11 cellular contexts compared by ENCODE assay signal in the genomic region with DNA sequence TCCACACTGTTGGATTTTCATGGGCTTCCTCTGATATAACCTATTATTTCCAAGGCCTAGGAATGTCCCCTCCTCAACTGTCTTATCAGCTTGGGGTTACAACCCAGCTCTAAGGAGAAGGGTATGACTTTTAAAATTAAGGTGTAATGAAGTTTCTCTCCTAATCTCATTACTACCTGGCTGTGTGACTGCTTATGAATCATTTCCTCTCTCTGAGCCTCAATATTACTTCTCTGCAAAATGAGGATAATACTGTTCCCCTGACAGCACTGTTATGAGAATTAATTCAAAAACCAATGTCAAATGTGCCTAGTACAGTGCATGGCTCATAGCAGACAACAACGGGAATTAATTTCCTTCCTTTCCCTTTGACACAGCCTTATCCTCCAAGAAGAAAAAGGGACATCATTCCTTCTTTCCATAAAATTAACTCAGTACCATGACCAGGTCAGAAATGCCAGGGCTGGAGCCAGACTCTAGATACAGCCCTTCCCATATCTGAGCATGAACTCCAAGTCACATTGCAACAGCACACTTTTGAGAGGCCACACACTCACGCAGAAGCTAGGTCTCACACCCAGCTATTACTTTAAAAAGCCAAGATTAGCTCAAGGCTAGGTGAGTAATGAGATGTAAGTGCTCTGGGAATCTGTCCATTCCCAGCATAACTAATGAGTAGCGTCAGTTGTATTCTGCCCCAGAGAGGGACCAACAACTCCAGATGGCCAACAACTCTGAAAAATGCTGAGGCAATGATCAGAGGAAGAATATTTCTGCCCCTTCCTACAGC.
A peak's percentile ranks its signal among the peaks of the same experiment; 100 is the strongest.
DNase-seq lines count a peak whose midpoint lies in the region; ATAC-seq and TF ChIP-seq lines count a peak whose summit lies in the region.
"Had no signal": no experiment of that assay in that cellular context is flagged by ENCODE, and none has a peak within 500 bp of the region (broad histone marks: within the 10 kb centered on the region; RNA-seq: fewer than 3 reads in every experiment).

No MANE protein-coding gene starts in this region.

- H3K4me3 Mint-ChIP-seq in CD8-positive, alpha-beta memory T cell: no peak overlapping the region
- no peak overlapping the region for H3K4me3 Mint-ChIP-seq in activated CD8-positive, alpha-beta memory T cell treated with anti-CD3 and anti-CD28 coated beads, Interleukin-2, amount 10 ng/mL, durations not matched to agents 7 days and 5 days
- H3K4me3 Mint-ChIP-seq: activated T-cell treated with anti-CD3 and anti-CD28 coated beads, Interleukin-2, amount 50 U/mL, for 24 hours; B cell had no signal

- H3K27me3 Mint-ChIP-seq in CD8-positive, alpha-beta memory T cell: peaks cover 0 to 1% of the 10 kb centered on the region in 2 donors
- peaks cover 22% of the 10 kb centered on the region for H3K27me3 Mint-ChIP-seq in activated CD8-positive, alpha-beta memory T cell treated with anti-CD3 and anti-CD28 coated beads, Interleukin-2, amount 10 ng/mL, durations not matched to agents 7 days and 5 days
- H3K27me3 Mint-ChIP-seq: activated T-cell treated with anti-CD3 and anti-CD28 coated beads, Interleukin-2, amount 50 U/mL, for 24 hours; B cell had no signal

- in situ Hi-C loops in astrocyte of the spinal cord (cut with HindIII; ENCODE audit: low sequenced_read_pairs): no loop called here

- no peaks in the 10 kb centered on the region for H3K27me3 ChIP-seq in hepatocyte
- H3K27me3 ChIP-seq in CD8-positive, alpha-beta memory T cell (ENCODE audit: insufficient read depth, low read length, poor library complexity, severe bottlenecking): no peaks in the 10 kb centered on the region

- no peak overlapping the region for H3K4me3 ChIP-seq in astrocyte of the spinal cord (ENCODE audit: low read depth, low read length)
- H3K4me3 ChIP-seq in hepatocyte: no peak overlapping the region
- no peak overlapping the region for H3K4me3 ChIP-seq in CD8-positive, alpha-beta memory T cell (ENCODE audit: low read length)

- H3K27ac ChIP-seq in hepatocyte: peak overlapping the region; percentile 64
- no peak overlapping the region for H3K27ac ChIP-seq in CD8-positive, alpha-beta memory T cell (ENCODE audit: low read depth, low read length)

- no peaks in the 10 kb centered on the region for H3K4me1 ChIP-seq in hepatocyte (ENCODE audit: insufficient read depth)
- H3K4me1 ChIP-seq in CD8-positive, alpha-beta memory T cell (ENCODE audit: insufficient read depth, low read length): no peaks in the 10 kb centered on the region

- H3K4me1 Mint-ChIP-seq in CD8-positive, alpha-beta memory T cell: peaks cover 0 to 5% (median 0%) of the 10 kb centered on the region in 3 donors
- peaks cover 4% of the 10 kb centered on the region for H3K4me1 Mint-ChIP-seq in activated CD8-positive, alpha-beta memory T cell treated with anti-CD3 and anti-CD28 coated beads, Interleukin-2, amount 10 ng/mL, durations not matched to agents 7 days and 5 days
- H3K4me1 Mint-ChIP-seq: B cell had no signal

- no peak overlapping the region for H2AFZ ChIP-seq in hepatocyte

- no peak for ATAC-seq in HG02973 (IDR thresholded peaks at IDR 0.05; ENCODE audit: unreplicated experiment)
- no peak for ATAC-seq in activated CD8-positive, alpha-beta memory T cell treated with anti-CD3 and anti-CD28 coated beads, Interleukin-2, amount 10 ng/mL, durations not matched to agents 7 days and 5 days

- peaks cover 18% of the 10 kb centered on the region for H3K79me2 ChIP-seq in hepatocyte

- TF ChIP-seq CTCF in astrocyte of the spinal cord (IDR thresholded peaks at IDR 0.05; ENCODE audit: low read depth, low read length) (no peak), hepatocyte (IDR thresholded peaks at IDR 0.05; ENCODE audit: poor library complexity) (no peak)

- H3K27ac Mint-ChIP-seq in CD8-positive, alpha-beta memory T cell: no peak overlapping the region
- no peak overlapping the region for H3K27ac Mint-ChIP-seq in activated CD8-positive, alpha-beta memory T cell treated with anti-CD3 and anti-CD28 coated beads, Interleukin-2, amount 10 ng/mL, durations not matched to agents 7 days and 5 days
- H3K27ac Mint-ChIP-seq: activated T-cell treated with anti-CD3 and anti-CD28 coated beads, Interleukin-2, amount 50 U/mL, for 24 hours; B cell had no signal

- WGBS in hepatocyte (ENCODE audit: low lambda C conversion rate, missing lambda C conversion rate): 68% methylated on average over 3 of the region's 3 CpGs

- H4K20me1 ChIP-seq in hepatocyte (ENCODE audit: insufficient read depth, poor library complexity, severe bottlenecking): no peaks in the 10 kb centered on the region

- no peaks in the 10 kb centered on the region for H3K9me2 ChIP-seq in hepatocyte (replicated peaks; ENCODE audit: insufficient read depth)

- no peaks in the 10 kb centered on the region for H3K9me3 Mint-ChIP-seq in CD8-positive, alpha-beta memory T cell
- no peaks in the 10 kb centered on the region for H3K9me3 Mint-ChIP-seq in activated CD8-positive, alpha-beta memory T cell treated with anti-CD3 and anti-CD28 coated beads, Interleukin-2, amount 10 ng/mL, durations not matched to agents 7 days and 5 days (ENCODE audit: low read depth)
- H3K9me3 Mint-ChIP-seq: activated T-cell treated with anti-CD3 and anti-CD28 coated beads, Interleukin-2, amount 50 U/mL, for 24 hours had no signal

- DNase-seq in A172 (ENCODE audit: low spot score) (peak; percentile 97), HS-5 (ENCODE audit: low read depth) (peak; percentile 92), astrocyte of the spinal cord (ENCODE audit: low read depth, low spot score) (peak; percentile 87), hepatocyte (ENCODE audit: low spot score) (peak; percentile 52)
- DNase-seq in effector CD4-positive, alpha-beta T cell: no peak
- no peak for DNase-seq in CD8-positive, alpha-beta memory T cell
- no peak for DNase-seq in activated CD8-positive, alpha-beta memory T cell treated with anti-CD3 and anti-CD28 coated beads, Interleukin-2, amount 10 ng/mL, durations not matched to agents 7 days and 5 days
- DNase-seq: activated T-cell treated with anti-CD3 and anti-CD28 coated beads, Interleukin-2, amount 50 U/mL, for 24 hours; nucleus accumbens had no signal

- no peaks in the 10 kb centered on the region for H3K36me3 Mint-ChIP-seq in CD8-positive, alpha-beta memory T cell
- no peaks in the 10 kb centered on the region for H3K36me3 Mint-ChIP-seq in activated CD8-positive, alpha-beta memory T cell treated with anti-CD3 and anti-CD28 coated beads, Interleukin-2, amount 10 ng/mL, durations not matched to agents 7 days and 5 days

- H3K36me3 ChIP-seq in hepatocyte (replicated peaks; ENCODE audit: insufficient read depth, low read depth): no peaks in the 10 kb centered on the region
- H3K36me3 ChIP-seq in CD8-positive, alpha-beta memory T cell (ENCODE audit: insufficient read depth, low read length): no peaks in the 10 kb centered on the region

- no peak overlapping the region for H3K4me2 ChIP-seq in hepatocyte

- POLR2A ChIA-PET in CD8-positive, alpha-beta memory T cell (lab: Charles Lee): no interaction called here

- CTCF ChIA-PET in CD8-positive, alpha-beta memory T cell (lab: Charles Lee): no interaction called here
- CTCF ChIA-PET in activated CD8-positive, alpha-beta memory T cell treated with anti-CD3 and anti-CD28 coated beads, Interleukin-2, amount 10 ng/mL, durations not matched to agents 7 days and 5 days (lab: Charles Lee): interaction anchor here (0.7 to 1.4 kb wide), 3 partner anchors 12 to 77 kb away, joined by 3 to 5 read pairs (median 3); no protein-coding TSS in a partner anchor

- no peaks in the 10 kb centered on the region for H3K9me3 ChIP-seq in hepatocyte (ENCODE audit: low read depth)
- H3K9me3 ChIP-seq in CD8-positive, alpha-beta memory T cell (ENCODE audit: low read length): no peaks in the 10 kb centered on the region

Comparison
In these comparisons a context has a peak if more than half of its experiments do, and no peak if none do; other contexts are left out.
1. DNase-seq: peak in A172 (single experiment), HS-5 (single experiment), astrocyte of the spinal cord (single experiment) and hepatocyte (single experiment); none in effector CD4-positive, alpha-beta T cell (single experiment), CD8-positive, alpha-beta memory T cell (0 of 5) and activated CD8-positive, alpha-beta memory T cell treated with anti-CD3 and anti-CD28 coated beads, Interleukin-2, amount 10 ng/mL, durations not matched to agents 7 days and 5 days (single experiment).